23 cellular contexts compared by ENCODE assay signal in genomic region chr2:228735697-228736096, GRCh38.
"Had no signal": no experiment of that assay in that cellular context is flagged by ENCODE, and none has a peak within 500 bp of the region (broad histone marks: within the 10 kb centered on the region; RNA-seq: fewer than 3 reads in every experiment).

No MANE protein-coding gene starts in this region.

- DNase-seq: activated CD4-positive, alpha-beta memory T cell treated with anti-CD3 and anti-CD28 coated beads for 36 hours; activated CD4-positive, alpha-beta T cell treated with anti-CD3 and anti-CD28 coated beads for 36 hours; activated CD4-positive, alpha-beta T cell treated with anti-CD3 and anti-CD28 coated beads, Interleukin-2, amount 10 ng/mL, durations not matched to agents 24 days and 14 days; activated CD4-positive, CD25-positive, alpha-beta regulatory T cell; activated CD4-positive, CD25-positive, alpha-beta regulatory T cell treated with anti-CD3 and anti-CD28 coated beads, Interleukin-2, amount 50 U/mL, for 72 hours; activated CD8-positive, alpha-beta memory T cell treated with anti-CD3 and anti-CD28 coated beads, Interleukin-2, amount 10 ng/mL, durations not matched to agents 7 days and 5 days; activated CD8-positive, alpha-beta memory T cell treated with anti-CD3 and anti-CD28 coated beads, Interleukin-2, amount 50 U/mL, for 4 hours; activated CD8-positive, alpha-beta T cell treated with anti-CD3 and anti-CD28 coated beads, Interleukin-2, amount 10 ng/mL, durations not matched to agents 7 days and 5 days; activated effector memory CD4-positive, alpha-beta T cell treated with anti-CD3 and anti-CD28 coated beads, Interleukin-2, amount 50 U/mL, for 16 hours; activated naive CD4-positive, alpha-beta T cell treated with anti-CD3 and anti-CD28 coated beads, Interleukin-2, amount 10 ng/mL, durations not matched to agents 7 days and 5 days; activated naive CD8-positive, alpha-beta T cell treated with anti-CD3 and anti-CD28 coated beads, Interleukin-2, amount 10 ng/mL, durations not matched to agents 7 days and 5 days; activated T-cell treated with anti-CD3 and anti-CD28 coated beads, Interleukin-2, amount 50 U/mL, for 1 hour; activated T-cell treated with anti-CD3 and anti-CD28 coated beads, Interleukin-2, amount 50 U/mL, for 48 hours; amniotic stem cell; anterior cingulate cortex; brain microvascular endothelial cell; dorsolateral prefrontal cortex; effector memory CD4-positive, alpha-beta T cell; endodermal cell; foreskin keratinocyte; gastrocnemius medialis; T-helper 2 cell had no signal

- H3K9me3 ChIP-seq: gastrocnemius medialis had no signal

- H3K4me3 ChIP-seq: coronary artery, dorsolateral prefrontal cortex, gastrocnemius medialis had no signal

- H3K27me3 ChIP-seq: brain microvascular endothelial cell, dorsolateral prefrontal cortex, foreskin keratinocyte, gastrocnemius medialis had no signal

- H3K36me3 ChIP-seq: brain microvascular endothelial cell, gastrocnemius medialis had no signal

- H3K27ac ChIP-seq: brain microvascular endothelial cell, coronary artery, dorsolateral prefrontal cortex, foreskin keratinocyte, gastrocnemius medialis had no signal

- H3K4me1 ChIP-seq: gastrocnemius medialis had no signal
